In genomic region chr10:89327803-89328441, GRCh38 we compare ENCODE assay signal across 8 cellular contexts. TPM values are rescaled to one million over a fixed set of nuclear protein-coding genes. Genes with fewer than 3 reads are reported as not detected.
A peak's percentile ranks its signal among the peaks of the same experiment; 100 is the strongest.
DNase-seq lines count a peak whose midpoint lies in the region; TF ChIP-seq lines count a peak whose summit lies in the region.

A gene with protein sequence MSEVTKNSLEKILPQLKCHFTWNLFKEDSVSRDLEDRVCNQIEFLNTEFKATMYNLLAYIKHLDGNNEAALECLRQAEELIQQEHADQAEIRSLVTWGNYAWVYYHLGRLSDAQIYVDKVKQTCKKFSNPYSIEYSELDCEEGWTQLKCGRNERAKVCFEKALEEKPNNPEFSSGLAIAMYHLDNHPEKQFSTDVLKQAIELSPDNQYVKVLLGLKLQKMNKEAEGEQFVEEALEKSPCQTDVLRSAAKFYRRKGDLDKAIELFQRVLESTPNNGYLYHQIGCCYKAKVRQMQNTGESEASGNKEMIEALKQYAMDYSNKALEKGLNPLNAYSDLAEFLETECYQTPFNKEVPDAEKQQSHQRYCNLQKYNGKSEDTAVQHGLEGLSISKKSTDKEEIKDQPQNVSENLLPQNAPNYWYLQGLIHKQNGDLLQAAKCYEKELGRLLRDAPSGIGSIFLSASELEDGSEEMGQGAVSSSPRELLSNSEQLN (plus strand): TSS chr10:89327997. CDS start chr10:89328074, 77 bp downstream.

- 0 to 1% (median 1%) methylated on average over 7 of the region's 7 CpGs for WGBS in ovary, 3 donors

- TF ChIP-seq CTCF in ovary (IDR thresholded peaks at IDR 0.05): no peak

- TF ChIP-seq POLR2A in GM18951 (IDR thresholded peaks at IDR 0.05; ENCODE audit: extremely low read depth, insufficient read depth, insufficient read length) (peak; percentile 55), ovary (IDR thresholded peaks at IDR 0.05) (no peak)

- H4K20me1 ChIP-seq in BLaER1: no peaks in the 10 kb centered on the region

- H3K36me3 ChIP-seq in BLaER1: no peaks in the 10 kb centered on the region
- no peaks in the 10 kb centered on the region for H3K36me3 ChIP-seq in ovary

- H3K4me3 ChIP-seq in BLaER1 (peak within 1 kb of the TSS; percentile 65), ovary (peak within 1 kb of the TSS; percentile 42)

- no peaks in the 10 kb centered on the region for H3K27me3 ChIP-seq in BLaER1
- H3K27me3 ChIP-seq in ovary: no peaks in the 10 kb centered on the region

- H3K27ac ChIP-seq in BLaER1 (peak within 1 kb of the TSS; percentile 78), ovary (peak within 1 kb of the TSS in 1 of 2 donors; percentile 84)

- peaks cover 5% of the 10 kb centered on the region; the same call in 1 of the 2 replicates for H3K9me3 ChIP-seq in BLaER1
- no peaks in the 10 kb centered on the region for H3K9me3 ChIP-seq in ovary

- peak within 1 kb of the TSS; percentile 94 for H3K4me2 ChIP-seq in BLaER1

- intact Hi-C loops in cardiac septum (cut with DNase I): loop anchor here (1.0 kb wide), 1 partner anchor 19 kb away; no protein-coding TSS in a partner anchor
- intact Hi-C loops in ovary (cut with DNase I): no loop called here

- H3K9ac ChIP-seq in BLaER1: peak within 1 kb of the TSS; percentile 68

- peaks cover 56% of the 10 kb centered on the region for H3K4me1 ChIP-seq in BLaER1
- peaks cover 16% of the 10 kb centered on the region for H3K4me1 ChIP-seq in ovary (ENCODE audit: insufficient read depth)

- in situ Hi-C loops in GM18951 (cut with MboI; ENCODE audit: low sequenced_read_pairs, unreplicated experiment): no loop called here

- DNase-seq in NCI-H460 (ENCODE audit: extremely low read depth, low read depth) (peak; percentile 60), amygdala (lab: John Stamatoyannopoulos, UW) (peak in 41 of 56 donors; percentile 14 to 79 (median 43)), cardiac septum (ENCODE audit: low spot score) (peak; percentile 85), ovary (peak; percentile 47 to 70 (median 59)), NCI-H187 treated with DMSO at 0.1 percent for 48 hours (lab: John Stamatoyannopoulos, UW) (no peak)
- DNase-seq in effector CD4-positive, alpha-beta T cell: no peak

- no peak for TF ChIP-seq EP300 in ovary (IDR thresholded peaks at IDR 0.05)

RNA-seq across cellular contexts. Expression of the gene that starts here (rescaled TPM):
- total RNA-seq in NCI-H460 (2014; rRNA removed; shearing (Covaris generic)): 2.5 and 3.1 TPM in 2 replicates
- polyA plus RNA-seq in NCI-H460 (2014; cell fraction: nucleus; rRNA removed): 0.82 and 1.3 TPM in 2 replicates
- 6.8 TPM for total RNA-seq in cardiac septum
- 10 to 100 TPM in 3 of 7 donors, 1 to 10 TPM in 4; 5.7 to 16.9 (median 9.9) TPM for total RNA-seq in ovary
- 10 to 100 TPM; 22.7 to 31.5 TPM for polyA plus RNA-seq in ovary

Comparison
In these comparisons a context has a peak if more than half of its experiments do, and no peak if none do; other contexts are left out.
1. DNase-seq: peak in NCI-H460 (single experiment), amygdala (41 of 56), cardiac septum (single experiment) and ovary (5 of 5); none in effector CD4-positive, alpha-beta T cell (single experiment) and NCI-H187 treated with DMSO at 0.1 percent for 48 hours (single experiment).